Comparison of ENCODE assay signal across 19 cellular contexts in genomic region chr4:152160236-152160800, GRCh38.
A peak's percentile ranks its signal among the peaks of the same experiment; 100 is the strongest.
DNase-seq lines count a peak whose midpoint lies in the region; ATAC-seq and TF ChIP-seq lines count a peak whose summit lies in the region.
"Had no signal": no experiment of that assay in that cellular context is flagged by ENCODE, and none has a peak within 500 bp of the region (broad histone marks: within the 10 kb centered on the region; RNA-seq: fewer than 3 reads in every experiment).

No MANE protein-coding gene starts in this region.

- H3K4me1 ChIP-seq in mammary epithelial cell (ENCODE audit: insufficient read depth, low read length): peaks cover 14% of the 10 kb centered on the region
- H3K4me1 ChIP-seq: A549 had no signal

- ATAC-seq in esophagus mucosa: peak; percentile 98
- ATAC-seq: A549, GM12878 had no signal

- POLR2A ChIA-PET in RWPE1 (lab: Yijun Ruan, JAX; ENCODE audit: low non-redundant PET): no interaction called here

- H3K27ac ChIP-seq in RWPE1: no peak overlapping the region
- H3K27ac ChIP-seq in mammary epithelial cell (ENCODE audit: insufficient read depth, low read depth, low read length): no peak overlapping the region
- H3K27ac ChIP-seq: 22Rv1, A549, C4-2B had no signal

- no peaks in the 10 kb centered on the region for H3K27me3 ChIP-seq in mammary epithelial cell (ENCODE audit: insufficient read depth, low read length)

- dilution Hi-C loops in mammary epithelial cell (cut with HindIII; ENCODE audit: low sequenced_read_pairs): no loop called here

- DNase-seq in D341Med (ENCODE audit: low spot score): peak; percentile 68
- DNase-seq in NCI-H524 treated with DMSO at 0.1 percent for 48 hours (lab: John Stamatoyannopoulos, UW): peak; percentile 44
- peak; percentile 21 for DNase-seq in RWPE1 (ENCODE audit: low spot score)
- DNase-seq in mammary epithelial cell: no peak
- DNase-seq in NCI-H128 (lab: John Stamatoyannopoulos, UW; ENCODE audit: unreplicated experiment): no peak
- no peak for DNase-seq in erythroblast (lab: John Stamatoyannopoulos, UW)
- no peak for DNase-seq in DMS114 treated with DMSO at 0.1 percent for 48 hours (lab: John Stamatoyannopoulos, UW; ENCODE audit: unreplicated experiment)
- DNase-seq: AML-193; Caco-2; CD4-positive, alpha-beta T cell; DMS53; DND-41; EL had no signal

- no peak overlapping the region for H2AFZ ChIP-seq in mammary epithelial cell (ENCODE audit: low read depth, low read length)

- no peak for TF ChIP-seq POLR2A in erythroblast (IDR thresholded peaks at IDR 0.05; ENCODE audit: low read length)

- no peaks in the 10 kb centered on the region for H3K79me2 ChIP-seq in mammary epithelial cell (ENCODE audit: insufficient read depth, low read length)

- H3K36me3 ChIP-seq in mammary epithelial cell (ENCODE audit: insufficient read depth, low read length): no peaks in the 10 kb centered on the region
- H3K36me3 ChIP-seq: HAP-1 had no signal

- TF ChIP-seq CTCF in RWPE1 (conservative IDR thresholded peaks at IDR 0.05; ENCODE audit: low read depth): no peak
- TF ChIP-seq CTCF in mammary epithelial cell (conservative IDR thresholded peaks at IDR 0.05 in 1 of 2, IDR thresholded peaks at IDR 0.05 in 1 of 2; ENCODE audit: extremely low read depth in 1 of 2, insufficient read depth in 1 of 2, low read depth in 1 of 2, low read length in 2 of 2): no peak

- no peak overlapping the region for H3K4me3 ChIP-seq in mammary epithelial cell (replicated peaks in 1 of 3; ENCODE audit: insufficient read depth in 1 of 3, low read depth in 2 of 3, low read length in 3 of 3)
- H3K4me3 ChIP-seq: A549, GM12878, HAP-1 had no signal

- H3K9ac ChIP-seq in mammary epithelial cell (ENCODE audit: insufficient read depth, low read length): no peak overlapping the region

- H3K9me3 ChIP-seq in mammary epithelial cell (replicated peaks; ENCODE audit: insufficient read depth, low read length): no peaks in the 10 kb centered on the region
- H3K9me3 ChIP-seq: A549, Caco-2, HAP-1 had no signal

- in situ Hi-C loops in mammary epithelial cell (cut with MboI; ENCODE audit: low sequenced_read_pairs in 2 of 2): no loop called here

- no peaks in the 10 kb centered on the region for H4K20me1 ChIP-seq in mammary epithelial cell (ENCODE audit: insufficient read depth, low read length)

- BruUV-seq in mammary epithelial cell (replicated peaks; lab: Mats Ljungman, UMichigan): no TSS peak

- no peak overlapping the region for H3K4me2 ChIP-seq in mammary epithelial cell (ENCODE audit: insufficient read depth, low read depth, low read length)
- H3K4me2 ChIP-seq: A549 had no signal

- CTCF ChIA-PET in RWPE1 (lab: Yijun Ruan, JAX): no interaction called here
- CTCF ChIA-PET in mammary epithelial cell (lab: Charles Lee; ENCODE audit: low non-redundant PET): no interaction called here

- 92% methylated on average over 13 of the region's 13 CpGs for WGBS in mammary epithelial cell (ENCODE audit: low coverage, missing lambda C conversion rate)

- intact Hi-C loops in mammary epithelial cell (cut with micrococcal nuclease): no loop called here

Comparison
In these comparisons a context has a peak if more than half of its experiments do, and no peak if none do; other contexts are left out.
1. DNase-seq: peak in D341Med (single experiment), NCI-H524 treated with DMSO at 0.1 percent for 48 hours (single experiment) and RWPE1 (single experiment); none in mammary epithelial cell (single experiment), NCI-H128 (single experiment), erythroblast (0 of 2) and DMS114 treated with DMSO at 0.1 percent for 48 hours (single experiment).